ENCODE assay signal across 8 cellular contexts in genomic region chr4:153153339-153153851, GRCh38. TPM values are rescaled to one million over a fixed set of nuclear protein-coding genes. Genes with fewer than 3 reads are reported as not detected.
DNase-seq lines count a peak whose midpoint lies in the region; TF ChIP-seq lines count a peak whose summit lies in the region.

No MANE protein-coding gene starts in this region.

- H3K36me3 Mint-ChIP-seq in MCF 10A (ENCODE audit: insufficient read depth, unreplicated experiment): no peaks in the 10 kb centered on the region

- H3F3A ChIP-seq in GM23248 (ENCODE audit: insufficient read depth): no peaks in the 10 kb centered on the region

- intact Hi-C loops in MCF 10A (cut with micrococcal nuclease) (loop anchor here (2.0 kb wide), 1 partner anchor 69 kb away; no protein-coding TSS in a partner anchor), posterior vena cava (cut with DNase I) (no loop called here)

- no peak overlapping the region for H3K27ac Mint-ChIP-seq in MCF 10A (ENCODE audit: low read depth, unreplicated experiment)

- no peak overlapping the region for H3K27ac ChIP-seq in GM23248

- H2AFZ ChIP-seq in GM23248: peak overlapping the region; percentile 74

- H3K4me3 ChIP-seq in GM23248 (peak overlapping the region; percentile 72), MG63 (peak overlapping the region; percentile 42)

- H3K4me2 ChIP-seq in GM23248 (ENCODE audit: unreplicated experiment): peak overlapping the region; percentile 86

- DNase-seq in ELR (ENCODE audit: low read depth): peak; percentile 53
- peak; percentile 76 for DNase-seq in GM23248
- DNase-seq in MG63: peak; percentile 66
- DNase-seq in UCSD-AML1 (lab: John Stamatoyannopoulos, UW; ENCODE audit: unreplicated experiment): peak; percentile 82
- DNase-seq in MCF 10A (ENCODE audit: unreplicated experiment): peak; percentile 52
- DNase-seq in inferior parietal cortex (ENCODE audit: extremely low spot score): peak; percentile 54
- peak; percentile 65 for DNase-seq in stimulated activated CD4-positive, alpha-beta T cell treated with anti-CD3 and anti-CD28 coated beads, Interleukin-12 subunit alpha, Interleukin-12 subunit beta, amount 100 ng/mL, for 4 hours
- no peak for DNase-seq in posterior vena cava (ENCODE audit: low spot score)

- in situ Hi-C loops in GM23248 (cut with MboI): no loop called here

- no peaks in the 10 kb centered on the region for H3K9me2 ChIP-seq in GM23248 (ENCODE audit: insufficient read depth)

- CTCF ChIA-PET in MCF 10A (lab: Yijun Ruan, JAX): interaction anchor here (2.5 kb wide), 1 partner anchor 10 kb away, joined by 8 read pairs; no protein-coding TSS in a partner anchor

- no peaks in the 10 kb centered on the region for H3K9me3 ChIP-seq in GM23248 (ENCODE audit: low read depth)
- H3K9me3 ChIP-seq in MG63: no peaks in the 10 kb centered on the region

- POLR2A ChIA-PET in MCF 10A (lab: Yijun Ruan, JAX): interaction anchor here (0.7 to 5.2 kb wide), 2 partner anchors 70 to 429 kb away, joined by 3 to 23 read pairs; no protein-coding TSS in a partner anchor

- no peaks in the 10 kb centered on the region for H3K9me3 Mint-ChIP-seq in MCF 10A (ENCODE audit: unreplicated experiment)

- H3K79me2 ChIP-seq in GM23248 (ENCODE audit: insufficient read depth): no peaks in the 10 kb centered on the region

- no peaks in the 10 kb centered on the region for H4K20me1 ChIP-seq in GM23248 (ENCODE audit: insufficient read depth)

- peak overlapping the region; percentile 81 for H3K4me3 Mint-ChIP-seq in MCF 10A (ENCODE audit: unreplicated experiment)

- peak overlapping the region; percentile 72 for H3K9ac ChIP-seq in GM23248

- TF ChIP-seq CTCF in MCF 10A (IDR thresholded peaks at IDR 0.05; ENCODE audit: unreplicated experiment): no peak

- H3K27me3 ChIP-seq in GM23248 (replicated peaks; ENCODE audit: insufficient read depth): no peaks in the 10 kb centered on the region
- H3K27me3 ChIP-seq in MG63: no peaks in the 10 kb centered on the region

- no peaks in the 10 kb centered on the region for H3K36me3 ChIP-seq in GM23248 (ENCODE audit: low read depth)
- H3K36me3 ChIP-seq in MG63: no peaks in the 10 kb centered on the region

- H3K4me1 ChIP-seq in GM23248 (ENCODE audit: insufficient read depth): peaks cover 7% of the 10 kb centered on the region

- H3K4me1 Mint-ChIP-seq in MCF 10A (ENCODE audit: insufficient read depth, unreplicated experiment): no peaks in the 10 kb centered on the region

- peaks cover 13% of the 10 kb centered on the region for H3K27me3 Mint-ChIP-seq in MCF 10A (ENCODE audit: insufficient read depth, unreplicated experiment)

- WGBS in GM23248 (ENCODE audit: low coverage in 1 of 2, low lambda C conversion rate in 2 of 2, missing lambda C conversion rate in 2 of 2), 2 experiments: 0 to 2% methylated on average over 48 to 52 of the region's 53 CpGs

- no TSS peak for BruUV-seq in MCF 10A (replicated peaks; lab: Mats Ljungman, UMichigan)

RNA-seq across cellular contexts. Expression of gene TRIM2, which starts 50.8 kb away (rescaled TPM):
- total RNA-seq in GM23248 (2014; rRNA removed; shearing (Covaris generic)): 26.4 and 32.4 TPM in 2 replicates
- 10.7 and 12.3 TPM in 2 replicates for polyA plus RNA-seq in GM23248 (2016; fragmentation: Nextera tagmentation; extraction: Ambion mirVana)
- 7.0 and 10.5 TPM in 2 replicates for total RNA-seq in MG63 (2014; rRNA removed; shearing (Covaris generic); ENCODE audit: low replicate concordance)
- total RNA-seq in MCF 10A (2022): 33.0 and 37.2 TPM in 2 replicates
- total RNA-seq in posterior vena cava: 10 to 100 TPM; 28.2 to 29.1 TPM
